Comparison of ENCODE assay signal across 13 cellular contexts in the genomic region with DNA sequence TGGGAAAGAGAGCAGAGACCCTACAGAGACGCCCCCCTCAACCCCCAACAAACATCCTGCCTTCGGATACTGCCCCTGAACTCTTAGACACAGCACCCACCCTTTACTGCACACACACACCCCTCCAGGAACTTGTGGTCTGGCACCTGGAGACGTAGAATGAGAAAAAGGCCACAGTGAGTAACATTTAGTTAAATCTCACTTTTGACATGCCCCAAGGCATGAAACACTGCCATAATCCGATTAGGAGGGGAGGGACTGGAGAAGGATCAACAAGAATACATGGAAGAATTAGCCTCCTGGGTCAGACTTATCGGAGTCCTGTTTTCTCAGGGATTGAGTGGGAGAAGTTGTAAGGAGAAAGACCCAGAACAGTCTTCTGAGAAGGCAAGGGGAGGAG. TPM values are rescaled to one million over a fixed set of nuclear protein-coding genes. Genes with fewer than 3 reads are reported as not detected.
A peak's percentile ranks its signal among the peaks of the same experiment; 100 is the strongest.
DNase-seq lines count a peak whose midpoint lies in the region; TF ChIP-seq lines count a peak whose summit lies in the region.
"Had no signal": no experiment of that assay in that cellular context is flagged by ENCODE, and none has a peak within 500 bp of the region (broad histone marks: within the 10 kb centered on the region; RNA-seq: fewer than 3 reads in every experiment).

No MANE protein-coding gene starts in this region.

- BruUV-seq in PC-9 (replicated peaks; lab: Mats Ljungman, UMichigan): TSS peak; percentile 76

- H3K27me3 ChIP-seq in PC-9 (ENCODE audit: insufficient read depth, low read depth) (no peaks in the 10 kb centered on the region), skeletal muscle satellite cell (ENCODE audit: control insufficient read depth, insufficient read depth, low read length) (peaks cover 62% of the 10 kb centered on the region), thyroid gland (peaks cover 43% of the 10 kb centered on the region)

- CTCF ChIA-PET in PC-9 (lab: Charles Lee): interaction anchor here (0.6 kb wide), 1 partner anchor 11 kb away, joined by 5 read pairs; no protein-coding TSS in a partner anchor

- TF ChIP-seq POLR2A in thyroid gland (IDR thresholded peaks at IDR 0.05): no peak

- peak overlapping the region; percentile 80 for H3K27ac ChIP-seq in PC-9
- no peak overlapping the region for H3K27ac ChIP-seq in thyroid gland
- H3K27ac ChIP-seq: heart left ventricle, thoracic aorta had no signal

- POLR2A ChIA-PET in PC-9 (lab: Charles Lee; ENCODE audit: unreplicated experiment): interaction anchor here (0.6 to 0.7 kb wide), 3 partner anchors 87 to 1300 kb away, joined by 3 to 6 read pairs (median 4); no protein-coding TSS in a partner anchor

- H3K4me1 ChIP-seq in PC-9 (replicated peaks; ENCODE audit: insufficient read depth) (peaks cover 17% of the 10 kb centered on the region), skeletal muscle satellite cell (ENCODE audit: control insufficient read depth, insufficient read depth, low read length) (peaks cover 22% of the 10 kb centered on the region), thyroid gland (peaks cover 0 to 22% of the 10 kb centered on the region in 2 donors)

- H3K4me3 ChIP-seq in PC-9 (no peak overlapping the region), fibroblast of the aortic adventitia (ENCODE audit: low read depth, low read length) (peak overlapping the region; percentile 9), skeletal muscle satellite cell (ENCODE audit: low read length) (peak overlapping the region; percentile 28), thyroid gland (replicated peaks in 1 of 3) (no peak overlapping the region)
- H3K4me3 ChIP-seq: thoracic aorta had no signal

- H3K79me2 ChIP-seq in PC-9 (ENCODE audit: low read depth): no peaks in the 10 kb centered on the region

- intact Hi-C loops in PC-9 (cut with micrococcal nuclease; ENCODE audit: unreplicated experiment) (no loop called here), thyroid gland (cut with DNase I) (no loop called here)

- no peak overlapping the region for H3K9ac ChIP-seq in skeletal muscle satellite cell (ENCODE audit: low read depth, low read length)

- no peaks in the 10 kb centered on the region for H3K9me3 ChIP-seq in PC-9 (ENCODE audit: insufficient read depth, low read depth)
- H3K9me3 ChIP-seq in skeletal muscle satellite cell (replicated peaks; ENCODE audit: low read length): no peaks in the 10 kb centered on the region
- no peaks in the 10 kb centered on the region for H3K9me3 ChIP-seq in thyroid gland
- H3K9me3 ChIP-seq: heart left ventricle, thoracic aorta had no signal

- H3K4me2 ChIP-seq in PC-9: peak overlapping the region; percentile 55
- peak overlapping the region; percentile 58 for H3K4me2 ChIP-seq in skeletal muscle satellite cell (ENCODE audit: low read length)

- DNase-seq in DMS79 treated with DMSO at 0.1 percent for 48 hours (lab: John Stamatoyannopoulos, UW) (peak; percentile 75), DMS79 (lab: John Stamatoyannopoulos, UW) (no peak), PC-9 (no peak), fibroblast of the aortic adventitia (ENCODE audit: low read depth) (peak; percentile 8), NCI-H146 treated with DMSO at 0.1 percent for 48 hours (lab: John Stamatoyannopoulos, UW; ENCODE audit: unreplicated experiment) (no peak), thyroid gland (no peak), NCI-H2171 (lab: John Stamatoyannopoulos, UW) (no peak)

- no peaks in the 10 kb centered on the region for H3K9me2 ChIP-seq in PC-9 (ENCODE audit: insufficient read depth)

- TF ChIP-seq CTCF in PC-9 (conservative IDR thresholded peaks at IDR 0.05): no peak
- TF ChIP-seq CTCF in fibroblast of the aortic adventitia (IDR thresholded peaks at IDR 0.05; ENCODE audit: insufficient read depth, low read length): no peak
- no peak for TF ChIP-seq CTCF in thyroid gland (IDR thresholded peaks at IDR 0.05)

- H2AFZ ChIP-seq in PC-9: peak overlapping the region; percentile 62

- WGBS in thyroid gland, 2 donors: 4 to 11% methylated on average over 5 of the region's 5 CpGs

- peaks cover 12% of the 10 kb centered on the region; the same call in 1 of the 2 replicates for H3F3A ChIP-seq in PC-9 (ENCODE audit: insufficient read depth, low read depth)

- H4K20me1 ChIP-seq in PC-9 (ENCODE audit: insufficient read depth): no peaks in the 10 kb centered on the region

- H3K36me3 ChIP-seq in PC-9 (ENCODE audit: low read depth): no peaks in the 10 kb centered on the region
- H3K36me3 ChIP-seq in skeletal muscle satellite cell (ENCODE audit: insufficient read depth, low read length): no peaks in the 10 kb centered on the region
- H3K36me3 ChIP-seq in thyroid gland: no peaks in the 10 kb centered on the region
- H3K36me3 ChIP-seq: heart left ventricle, thoracic aorta had no signal

RNA-seq across cellular contexts. Expression of gene CDK5R2, which starts 4.1 kb away (rescaled TPM):
- 0.17 and 0.20 TPM in 2 replicates for total RNA-seq in PC-9 (2021)
- total RNA-seq in fibroblast of the aortic adventitia (ENCODE audit: low replicate concordance): not detected in 2 replicates
- total RNA-seq in skeletal muscle satellite cell (2012; rRNA removed): 0.22 TPM in 1 of 2 replicates, not detected in the other
- under 1 TPM in 1 of 4 donors, not detected in 3; 0.39 TPM for total RNA-seq in thyroid gland
- total RNA-seq: heart left ventricle, liver, T-helper 17 cell, thoracic aorta had no signal

RNA-seq across cellular contexts. Expression of gene FEV, which starts 21.4 kb away (rescaled TPM):
- total RNA-seq in PC-9 (2021): not detected in 2 replicates
- not detected in 2 replicates for total RNA-seq in fibroblast of the aortic adventitia (ENCODE audit: low replicate concordance)
- total RNA-seq in skeletal muscle satellite cell (2012; rRNA removed): not detected in 2 replicates
- total RNA-seq in thyroid gland: not detected
- total RNA-seq: heart left ventricle, liver, occipital lobe, T-helper 17 cell, thoracic aorta had no signal

RNA-seq across cellular contexts. Expression of gene CRYBA2, which starts 29.6 kb away (rescaled TPM):
- not detected in 2 replicates for total RNA-seq in PC-9 (2021)
- not detected in 2 replicates for total RNA-seq in fibroblast of the aortic adventitia (ENCODE audit: low replicate concordance)
- not detected in 2 replicates for total RNA-seq in skeletal muscle satellite cell (2012; rRNA removed)
- total RNA-seq in thyroid gland: not detected
- total RNA-seq: heart left ventricle, liver, occipital lobe, T-helper 17 cell, thoracic aorta had no signal

Comparison
In these comparisons a context has a peak if more than half of its experiments do, and no peak if none do; other contexts are left out.
1. DNase-seq: peak in DMS79 treated with DMSO at 0.1 percent for 48 hours (single experiment) and fibroblast of the aortic adventitia (single experiment); none in DMS79 (single experiment), PC-9 (0 of 2), NCI-H146 treated with DMSO at 0.1 percent for 48 hours (single experiment), thyroid gland (0 of 2) and NCI-H2171 (single experiment).
2. H3K4me3 ChIP-seq: peak in fibroblast of the aortic adventitia (single experiment) and skeletal muscle satellite cell (single experiment); none in PC-9 (single experiment) and thyroid gland (0 of 3).